In the genomic region with DNA sequence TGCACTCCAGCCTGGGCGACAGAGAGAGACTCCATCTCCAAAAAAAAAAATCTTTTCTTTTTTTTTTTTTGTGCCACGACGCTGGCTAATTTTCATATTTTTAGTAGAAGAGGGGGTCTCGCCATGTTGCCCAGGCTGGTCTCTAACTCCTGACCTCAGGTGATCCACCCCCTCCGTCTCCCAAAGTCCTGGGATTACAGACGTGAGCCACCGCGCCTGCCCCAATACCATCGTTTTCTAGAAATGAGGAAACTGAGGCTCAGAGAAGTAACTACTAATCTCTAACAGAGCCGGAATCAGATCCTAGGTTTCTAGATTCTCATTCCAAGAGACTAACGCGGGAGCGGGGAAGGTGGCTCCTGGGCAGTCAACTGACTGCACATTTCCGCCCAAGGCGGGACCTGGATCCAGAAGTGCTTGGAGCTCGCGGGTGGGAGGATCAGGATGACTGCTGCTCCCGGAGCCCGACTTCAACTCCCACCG, we compare ENCODE assay signal across 8 cellular contexts. TPM values are rescaled to one million over a fixed set of nuclear protein-coding genes. Genes with fewer than 3 reads are reported as not detected.
A peak's percentile ranks its signal among the peaks of the same experiment; 100 is the strongest.
DNase-seq lines count a peak whose midpoint lies in the region; ATAC-seq, FAIRE-seq and TF ChIP-seq lines count a peak whose summit lies in the region.

No MANE protein-coding gene starts in this region.

- TF ChIP-seq POLR2A in HCT116 (IDR thresholded peaks at IDR 0.05; ENCODE audit: borderline replicate concordance, extremely low read depth, insufficient read depth, insufficient read length): no peak

- RAD21 ChIA-PET in HCT116 (lab: Charles Lee; ENCODE audit: low non-redundant PET in 1 of 2, low total read pairs in 2 of 2, uncharacterized antibody in 2 of 2, unreplicated experiment in 2 of 2): interaction anchor here (0.7 to 2.4 kb wide), 9 partner anchors 14 to 236 kb away, joined by 3 to 8 read pairs (median 5); partner anchors contain the start of gene SSH3 (in 1 of the 2)

- peak overlapping the region; percentile 87 for H3K27ac ChIP-seq in HCT116 (ENCODE audit: low read depth, low read length)

- H3K9me3 Mint-ChIP-seq in endothelial cell (ENCODE audit: unreplicated experiment): no peaks in the 10 kb centered on the region
- H3K9me3 Mint-ChIP-seq in natural killer cell: no peaks in the 10 kb centered on the region

- peak overlapping the region; percentile 96 for H3K4me3 Mint-ChIP-seq in endothelial cell (ENCODE audit: unreplicated experiment)
- peak overlapping the region; percentile 100 for H3K4me3 Mint-ChIP-seq in natural killer cell

- CTCF ChIA-PET in HCT116 (lab: Charles Lee) (interaction anchor here (0.7 to 3.2 kb wide), 27 partner anchors 10 to 262 kb away, joined by 3 to 60 read pairs (median 5); partner anchors contain the start of genes ANKRD13D, GRK2, POLD4 and PPP1CA), GM10248 (lab: Yijun Ruan, JAX) (interaction anchor here (0.8 to 9.1 kb wide), 49 partner anchors 9 to 265 kb away, joined by 3 to 127 read pairs (median 5); partner anchors contain the start of genes ANKRD13D, GRK2, POLD4 and PPP1CA)

- H3K9me2 ChIP-seq in HCT116 (ENCODE audit: insufficient read depth): no peaks in the 10 kb centered on the region

- H3K27ac Mint-ChIP-seq in endothelial cell (ENCODE audit: unreplicated experiment) (peak overlapping the region; percentile 70), natural killer cell (peak overlapping the region; percentile 94 to 97)

- no peaks in the 10 kb centered on the region for H3K9me3 ChIP-seq in HCT116 (ENCODE audit: control insufficient read depth in 1 of 2, insufficient read depth in 1 of 2, low read depth in 1 of 2, low read length in 2 of 2)

- no peaks in the 10 kb centered on the region for H4K20me1 ChIP-seq in HCT116 (ENCODE audit: insufficient read depth)

- DNase-seq in ELR (ENCODE audit: low read depth): peak; percentile 76
- DNase-seq in HCT116 (ENCODE audit: low read depth, low spot score): peak; percentile 45
- peak; percentile 54 for DNase-seq in RCC 7860 (ENCODE audit: low spot score)
- no peak for DNase-seq in endothelial cell (ENCODE audit: low spot score)
- no peak for DNase-seq in natural killer cell
- DNase-seq in SIG-M5 treated with dmso at 0.1 percent for 504 hours (lab: John Stamatoyannopoulos, UW; ENCODE audit: unreplicated experiment): no peak
- no peak for DNase-seq in GM10248 (ENCODE audit: extremely low spot score)
- no peak for DNase-seq in NOMO-1 treated with DMSO at 0.1 percent for 48 hours (lab: John Stamatoyannopoulos, UW; ENCODE audit: unreplicated experiment)

- peaks cover 11% of the 10 kb centered on the region; the same call in 1 of the 2 replicates for H3K79me2 ChIP-seq in HCT116 (ENCODE audit: insufficient read depth, low read length)

- ATAC-seq in HCT116 (peak; percentile 63), natural killer cell (no peak)

- TSS peak; percentile 97 for BruUV-seq in HCT116 (replicated peaks; lab: Mats Ljungman, UMichigan)

- TF ChIP-seq RAD21 in HCT116 (IDR thresholded peaks at IDR 0.05; ENCODE audit: low read depth): no peak

- H3K9ac ChIP-seq in HCT116 (ENCODE audit: low read length): peak overlapping the region; percentile 88

- H3K4me3 ChIP-seq in HCT116 (replicated peaks in 1 of 2; ENCODE audit: low read depth in 1 of 2, low read length in 2 of 2): peak overlapping the region; percentile 81 to 90

- H3K36me3 ChIP-seq in HCT116 (ENCODE audit: control insufficient read depth in 1 of 2, insufficient read depth in 2 of 2, low read length in 2 of 2): no peaks in the 10 kb centered on the region

- H3K27me3 Mint-ChIP-seq in endothelial cell (ENCODE audit: unreplicated experiment) (peaks cover 18% of the 10 kb centered on the region), natural killer cell (ENCODE audit: low read depth in 2 of 2) (peaks cover 0 to 11% of the 10 kb centered on the region in 2 donors)

- peak overlapping the region; percentile 78 for H3K4me2 ChIP-seq in HCT116 (ENCODE audit: low read length)

- H3K4me1 Mint-ChIP-seq in endothelial cell (ENCODE audit: unreplicated experiment) (peaks cover 4% of the 10 kb centered on the region), natural killer cell (peaks cover 27 to 34% of the 10 kb centered on the region in 2 donors)

- FAIRE-seq in RCC 7860 (lab: Jason Lieb, UNC): no peak

- intact Hi-C loops in HCT116 (cut with micrococcal nuclease) (loop anchor here (1.0 to 2.0 kb wide), 4 partner anchors 51 to 262 kb away; partner anchors contain the start of gene GRK2), natural killer cell (cut with micrococcal nuclease) (loop anchor here (1.0 to 2.0 kb wide), 5 partner anchors 28 to 55 kb away; partner anchors contain the start of genes ANKRD13D and POLD4)

- H2AFZ ChIP-seq in HCT116 (ENCODE audit: low read depth, low read length, poor library complexity, severe bottlenecking): peak overlapping the region; percentile 86

- no peak for TF ChIP-seq CTCF in HCT116 (IDR thresholded peaks at IDR 0.05 in 2 of 3, conservative IDR thresholded peaks at IDR 0.05 in 1 of 3; ENCODE audit: borderline replicate concordance in 1 of 3, insufficient read depth in 1 of 3, low read depth in 2 of 3, low read length in 2 of 3)
- TF ChIP-seq CTCF in endothelial cell (IDR thresholded peaks at IDR 0.05; ENCODE audit: unreplicated experiment): no peak
- TF ChIP-seq CTCF in natural killer cell (IDR thresholded peaks at IDR 0.05): no peak
- no peak for TF ChIP-seq CTCF in GM10248 (IDR thresholded peaks at IDR 0.05; ENCODE audit: control extremely low read depth, extremely low read depth, low read depth, missing control alignments)

- H3K27me3 ChIP-seq in HCT116 (ENCODE audit: insufficient read depth, low read length): no peaks in the 10 kb centered on the region

- H3K36me3 Mint-ChIP-seq in endothelial cell (ENCODE audit: low read depth, unreplicated experiment) (no peaks in the 10 kb centered on the region), natural killer cell (no peaks in the 10 kb centered on the region)

- POLR2A ChIA-PET in HCT116 (lab: Charles Lee): interaction anchor here (0.7 to 1.9 kb wide), 7 partner anchors 14 to 261 kb away, joined by 3 to 7 read pairs (median 5); partner anchors contain the start of gene SSH3
- POLR2A ChIA-PET in GM10248 (lab: Yijun Ruan, JAX): interaction anchor here (0.6 to 0.8 kb wide), 3 partner anchors 11 to 88 kb away, joined by 3 to 4 read pairs (median 4); no protein-coding TSS in a partner anchor

- H3K4me1 ChIP-seq in HCT116 (ENCODE audit: control insufficient read depth in 1 of 2, insufficient read depth in 2 of 2, low read length in 2 of 2): peaks cover 13 to 33% of the 10 kb centered on the region in 2 experiments; a peak in 3 of 4 replicates

TF ChIP-seq in HCT116, 20 proteins besides CTCF, POLR2A, EP300 and RAD21:
- TF ChIP-seq, protein P1, sequence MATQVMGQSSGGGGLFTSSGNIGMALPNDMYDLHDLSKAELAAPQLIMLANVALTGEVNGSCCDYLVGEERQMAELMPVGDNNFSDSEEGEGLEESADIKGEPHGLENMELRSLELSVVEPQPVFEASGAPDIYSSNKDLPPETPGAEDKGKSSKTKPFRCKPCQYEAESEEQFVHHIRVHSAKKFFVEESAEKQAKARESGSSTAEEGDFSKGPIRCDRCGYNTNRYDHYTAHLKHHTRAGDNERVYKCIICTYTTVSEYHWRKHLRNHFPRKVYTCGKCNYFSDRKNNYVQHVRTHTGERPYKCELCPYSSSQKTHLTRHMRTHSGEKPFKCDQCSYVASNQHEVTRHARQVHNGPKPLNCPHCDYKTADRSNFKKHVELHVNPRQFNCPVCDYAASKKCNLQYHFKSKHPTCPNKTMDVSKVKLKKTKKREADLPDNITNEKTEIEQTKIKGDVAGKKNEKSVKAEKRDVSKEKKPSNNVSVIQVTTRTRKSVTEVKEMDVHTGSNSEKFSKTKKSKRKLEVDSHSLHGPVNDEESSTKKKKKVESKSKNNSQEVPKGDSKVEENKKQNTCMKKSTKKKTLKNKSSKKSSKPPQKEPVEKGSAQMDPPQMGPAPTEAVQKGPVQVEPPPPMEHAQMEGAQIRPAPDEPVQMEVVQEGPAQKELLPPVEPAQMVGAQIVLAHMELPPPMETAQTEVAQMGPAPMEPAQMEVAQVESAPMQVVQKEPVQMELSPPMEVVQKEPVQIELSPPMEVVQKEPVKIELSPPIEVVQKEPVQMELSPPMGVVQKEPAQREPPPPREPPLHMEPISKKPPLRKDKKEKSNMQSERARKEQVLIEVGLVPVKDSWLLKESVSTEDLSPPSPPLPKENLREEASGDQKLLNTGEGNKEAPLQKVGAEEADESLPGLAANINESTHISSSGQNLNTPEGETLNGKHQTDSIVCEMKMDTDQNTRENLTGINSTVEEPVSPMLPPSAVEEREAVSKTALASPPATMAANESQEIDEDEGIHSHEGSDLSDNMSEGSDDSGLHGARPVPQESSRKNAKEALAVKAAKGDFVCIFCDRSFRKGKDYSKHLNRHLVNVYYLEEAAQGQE (IDR thresholded peaks at IDR 0.05; ENCODE audit: low read depth): no peak
- TF ChIP-seq, protein P2, sequence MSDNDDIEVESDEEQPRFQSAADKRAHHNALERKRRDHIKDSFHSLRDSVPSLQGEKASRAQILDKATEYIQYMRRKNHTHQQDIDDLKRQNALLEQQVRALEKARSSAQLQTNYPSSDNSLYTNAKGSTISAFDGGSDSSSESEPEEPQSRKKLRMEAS (IDR thresholded peaks at IDR 0.05): peak; percentile 62; the same call in 1 of the 2 replicates

RNA-seq across cellular contexts. Expression of gene SSH3, which starts 13.6 kb away (rescaled TPM):
- total RNA-seq in HCT116 (2021; ENCODE audit: unreplicated experiment) (57.8 TPM), endothelial cell (ENCODE audit: unreplicated experiment) (7.3 TPM), natural killer cell (10 to 100 TPM; 34.3 to 42.7 (median 38.1) TPM)
- polyA plus RNA-seq in HCT116 (2012): 49.4 and 55.1 TPM in 2 replicates

RNA-seq across cellular contexts. Expression of gene ANKRD13D, which starts 27.8 kb away (rescaled TPM):
- total RNA-seq in HCT116 (2021; ENCODE audit: unreplicated experiment) (61.1 TPM), endothelial cell (ENCODE audit: unreplicated experiment) (65.1 TPM), natural killer cell (100 to 1,000 TPM; 212 to 316 (median 231) TPM)
- 31.8 and 36.8 TPM in 2 replicates for polyA plus RNA-seq in HCT116 (2012)

RNA-seq across cellular contexts. Expression of gene POLD4, which starts 36.4 kb away (rescaled TPM):
- total RNA-seq in HCT116 (2021; ENCODE audit: unreplicated experiment): 44.2 TPM
- polyA plus RNA-seq in HCT116 (2012): 101 and 113 TPM in 2 replicates
- 92.1 TPM for total RNA-seq in endothelial cell (ENCODE audit: unreplicated experiment)
- total RNA-seq in natural killer cell: 10 to 100 TPM; 45.8 to 63.7 (median 60.5) TPM

RNA-seq across cellular contexts. Expression of gene GRK2, which starts 50.6 kb away (rescaled TPM):
- total RNA-seq in HCT116 (2021; ENCODE audit: unreplicated experiment) (83.0 TPM), endothelial cell (ENCODE audit: unreplicated experiment) (92.7 TPM), natural killer cell (100 to 1,000 TPM; 390 to 482 (median 441) TPM)
- 94.4 and 117 TPM in 2 replicates for polyA plus RNA-seq in HCT116 (2012)

RNA-seq across cellular contexts. Expression of gene CLCF1, which starts 56.5 kb away (rescaled TPM):
- total RNA-seq in HCT116 (2021; ENCODE audit: unreplicated experiment) (12.2 TPM), endothelial cell (ENCODE audit: unreplicated experiment) (12.6 TPM), natural killer cell (10 to 100 TPM in 2 of 3 donors, 1 to 10 TPM in 1; 9.8 to 13.4 (median 10.3) TPM)
- 18.3 and 20.2 TPM in 2 replicates for polyA plus RNA-seq in HCT116 (2012)

Comparison
In these comparisons a context has a peak if more than half of its experiments do, and no peak if none do; other contexts are left out.
1. DNase-seq: peak in ELR (single experiment), HCT116 (single experiment) and RCC 7860 (single experiment); none in endothelial cell (single experiment), natural killer cell (single experiment), SIG-M5 treated with dmso at 0.1 percent for 504 hours (single experiment), GM10248 (single experiment) and NOMO-1 treated with DMSO at 0.1 percent for 48 hours (single experiment).